In genomic region chr11:44094260-44094868, GRCh38 we compare ENCODE assay signal across 8 cellular contexts. TPM values are rescaled to one million over a fixed set of nuclear protein-coding genes. Genes with fewer than 3 reads are reported as not detected.
A peak's percentile ranks its signal among the peaks of the same experiment; 100 is the strongest.
DNase-seq lines count a peak whose midpoint lies in the region; ATAC-seq and TF ChIP-seq lines count a peak whose summit lies in the region.

No MANE protein-coding gene starts in this region.

- no peak overlapping the region for H3K4me3 ChIP-seq in GM06990 (replicated peaks; ENCODE audit: low read depth, low read length)
- H3K4me3 ChIP-seq in dorsolateral prefrontal cortex, result peak overlapping the region in 1 of 59 donors; percentile 93
- H3K4me3 ChIP-seq in lung, result no peak overlapping the region

- no peaks in the 10 kb centered on the region for H3K9me3 ChIP-seq in lung (ENCODE audit: control insufficient read depth in 2 of 2, insufficient read depth in 1 of 2, low read length in 1 of 2)

- WGBS in lung, 2 donors, result 26 to 34% methylated on average over 11 of the region's 11 CpGs

- intact Hi-C loops in dorsolateral prefrontal cortex (cut with DNase I), result loop anchor here in 1 of 2 donors (2.0 to 10.0 kb wide), 3 partner anchors 444 to 820 kb away; no protein-coding TSS in a partner anchor

- H3K4me3 Mint-ChIP-seq in stimulated activated memory B cell treated with anti-CD40 and anti-IgM and Interleukin-4, amounts not matched to agents 10 μg/mL and 1 μg/mL and 100 μg/mL, for 72 hours, result no peak overlapping the region

- peak; percentile 78 for TF ChIP-seq CTCF in GM06990 (IDR thresholded peaks at IDR 0.05; ENCODE audit: insufficient read depth, low read length, poor library complexity, severe bottlenecking)
- TF ChIP-seq CTCF in dorsolateral prefrontal cortex (IDR thresholded peaks at IDR 0.05 in 54 of 56, conservative IDR thresholded peaks at IDR 0.05 in 2 of 56; ENCODE audit: low read depth in 1 of 56, partially characterized antibody in 56 of 56), result peak; percentile 64 to 95 (median 86)
- TF ChIP-seq CTCF in lung (IDR thresholded peaks at IDR 0.05; ENCODE audit: control extremely low read depth, extremely low read depth), result peak; percentile 58

- peaks cover 32% of the 10 kb centered on the region for H3K4me1 Mint-ChIP-seq in stimulated activated memory B cell treated with anti-CD40 and anti-IgM and Interleukin-4, amounts not matched to agents 10 μg/mL and 1 μg/mL and 100 μg/mL, for 72 hours

- H3K36me3 Mint-ChIP-seq in stimulated activated memory B cell treated with anti-CD40 and anti-IgM and Interleukin-4, amounts not matched to agents 10 μg/mL and 1 μg/mL and 100 μg/mL, for 72 hours, result peaks cover 6% of the 10 kb centered on the region

- H3K9me3 Mint-ChIP-seq in stimulated activated memory B cell treated with anti-CD40 and anti-IgM and Interleukin-4, amounts not matched to agents 10 μg/mL and 1 μg/mL and 100 μg/mL, for 72 hours, result no peaks in the 10 kb centered on the region

- H3K36me3 ChIP-seq in GM06990 (ENCODE audit: control insufficient read depth, insufficient read depth, low read length) (no peaks in the 10 kb centered on the region), lung (ENCODE audit: control insufficient read depth in 2 of 2, insufficient read depth in 2 of 2, low read length in 2 of 2) (no peaks in the 10 kb centered on the region)

- no peaks in the 10 kb centered on the region for H3K4me1 ChIP-seq in lung (ENCODE audit: control insufficient read depth in 2 of 2, insufficient read depth in 2 of 2, low read length in 2 of 2)

- H3K27me3 Mint-ChIP-seq in stimulated activated memory B cell treated with anti-CD40 and anti-IgM and Interleukin-4, amounts not matched to agents 10 μg/mL and 1 μg/mL and 100 μg/mL, for 72 hours, result no peaks in the 10 kb centered on the region

- H3K27ac ChIP-seq in dorsolateral prefrontal cortex (no peak overlapping the region), lung (ENCODE audit: low read depth in 1 of 2, low read length in 1 of 2) (no peak overlapping the region)

- peak; percentile 32 for ATAC-seq in lung (ENCODE audit: insufficient read depth, low FRiP score)
- ATAC-seq in stimulated activated memory B cell treated with anti-CD40 and anti-IgM and Interleukin-4, amounts not matched to agents 10 μg/mL and 1 μg/mL and 100 μg/mL, for 72 hours, result no peak

- no peak overlapping the region for H3K27ac Mint-ChIP-seq in stimulated activated memory B cell treated with anti-CD40 and anti-IgM and Interleukin-4, amounts not matched to agents 10 μg/mL and 1 μg/mL and 100 μg/mL, for 72 hours

- no peak for DNase-seq in GM06990 (ENCODE audit: extremely low read depth, insufficient read length)
- peak; percentile 69 for DNase-seq in HS-27A (ENCODE audit: low read depth)
- DNase-seq in NCI-H82 treated with DMSO at 0.1 percent for 48 hours (lab: John Stamatoyannopoulos, UW; ENCODE audit: unreplicated experiment), result peak; percentile 29
- peak; percentile 80 to 88 for DNase-seq in activated CD4-positive, alpha-beta T cell treated with anti-CD3 and anti-CD28 coated beads, Interleukin-2, amount 50 U/mL, for 48 hours
- DNase-seq in dorsolateral prefrontal cortex, result peak; percentile 53 to 90 (median 78)
- peak; percentile 82 for DNase-seq in lung (ENCODE audit: low spot score)
- peak; percentile 59 for DNase-seq in stimulated activated CD8-positive, alpha-beta memory T cell treated with anti-CD3 and anti-CD28 coated beads, Interleukin-15, amount 100 ng/mL, for 1 hour (ENCODE audit: low read depth)

- H3K27me3 ChIP-seq in GM06990 (replicated peaks; ENCODE audit: control insufficient read depth, insufficient read depth, low read length), result no peaks in the 10 kb centered on the region
- H3K27me3 ChIP-seq in dorsolateral prefrontal cortex, result no peaks in the 10 kb centered on the region
- H3K27me3 ChIP-seq in lung (ENCODE audit: control insufficient read depth, insufficient read depth), result no peaks in the 10 kb centered on the region

RNA-seq across cellular contexts. Expression of gene EXT2, which starts 1.1 kb away (rescaled TPM):
- 10 to 100 TPM; 37.7 to 64.1 (median 50.2) TPM for total RNA-seq in dorsolateral prefrontal cortex
- total RNA-seq in lung, result 10 to 100 TPM; 51.2 to 95.3 TPM
- polyA plus RNA-seq in lung, result 10 to 100 TPM; 18.0 to 40.7 TPM

RNA-seq across cellular contexts. Expression of gene ACCS, which starts 28.3 kb away (rescaled TPM):
- total RNA-seq in dorsolateral prefrontal cortex, result 10 to 100 TPM in 113 of 120 experiments, 1 to 10 TPM in 7; 5.0 to 38.8 (median 17.8) TPM
- 10 to 100 TPM; 31.6 to 66.9 TPM for total RNA-seq in lung
- polyA plus RNA-seq in lung, result 10 to 100 TPM in 1 of 2 donors, 1 to 10 TPM in 1; 6.4 to 24.6 TPM

RNA-seq across cellular contexts. Expression of gene ACCSL, which starts 46.6 kb away (rescaled TPM):
- total RNA-seq in dorsolateral prefrontal cortex, result under 1 TPM in 13 of 120 experiments, not detected in 107; 0.25 to 0.59 (median 0.35) TPM
- total RNA-seq in lung, result under 1 TPM in 1 of 2 donors, not detected in 1; 0.14 TPM
- under 1 TPM in 1 of 2 donors, not detected in 1; 0.02 TPM for polyA plus RNA-seq in lung
